ENCODE assay signal across 1 cellular context in the genomic region with DNA sequence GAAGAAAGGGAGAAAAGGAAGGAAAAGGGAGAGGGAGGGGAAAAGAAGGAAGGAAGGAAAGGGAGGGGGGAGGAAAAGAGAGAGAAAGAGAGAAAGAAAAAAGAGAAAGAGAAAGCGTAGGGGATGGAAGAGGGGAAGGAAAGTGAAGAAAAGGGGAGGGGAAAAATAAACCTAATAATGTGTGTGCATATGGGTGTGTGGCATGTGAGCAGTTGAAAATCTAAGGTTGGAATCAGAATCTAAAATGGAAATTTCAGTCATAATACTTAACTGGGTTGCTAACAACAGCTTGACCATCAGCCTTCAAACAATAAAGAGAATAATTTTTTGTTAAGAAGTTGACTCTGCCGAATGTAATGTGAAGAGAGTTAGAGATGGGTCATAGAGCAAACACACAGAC.
TF ChIP-seq lines count a peak whose summit lies in the region.

No MANE protein-coding gene starts in this region.

TF ChIP-seq in GM12878, 131 proteins besides CTCF, POLR2A, EP300 and RAD21 (continued from another document):
- TF ChIP-seq TARDBP (IDR thresholded peaks at IDR 0.05; ENCODE audit: borderline replicate concordance) (no peak), ESRRA (IDR thresholded peaks at IDR 0.05; ENCODE audit: low read length) (no peak), TAF1 (IDR thresholded peaks at IDR 0.05; ENCODE audit: borderline replicate concordance, low read depth, low read length) (no peak), RUNX3 (IDR thresholded peaks at IDR 0.05; ENCODE audit: low read length) (no peak), CEBPB (IDR thresholded peaks at IDR 0.05; ENCODE audit: borderline replicate concordance in 1 of 2, low read depth in 2 of 2, low read length in 2 of 2) (no peak), EZH2 (IDR thresholded peaks at IDR 0.05; ENCODE audit: borderline replicate concordance, control insufficient read depth, low read depth, low read length) (no peak)
